In the genomic region with DNA sequence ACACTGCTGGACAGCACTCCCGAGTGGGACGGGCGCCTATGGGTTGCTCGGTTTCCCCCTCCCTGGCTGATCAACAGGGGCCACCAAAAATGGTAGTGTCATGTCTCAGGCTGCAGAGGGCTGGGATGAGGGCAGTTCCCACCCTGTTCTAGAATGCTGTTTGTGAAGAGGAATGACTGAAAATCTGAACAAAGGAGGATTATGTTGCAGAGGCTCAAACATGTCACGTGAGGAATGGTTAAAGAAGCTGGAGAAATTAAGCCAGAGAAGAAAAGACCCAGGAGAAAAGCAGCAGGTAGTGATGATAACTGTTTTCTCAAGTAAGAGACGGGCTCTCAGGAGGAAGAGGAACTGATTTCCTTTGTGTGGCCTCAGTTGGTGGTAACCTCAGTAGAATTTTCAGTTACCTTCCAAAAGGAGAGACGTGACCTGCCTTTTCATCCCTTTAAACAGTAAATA, we compare ENCODE assay signal across 15 cellular contexts. TPM values are rescaled to one million over a fixed set of nuclear protein-coding genes. Genes with fewer than 3 reads are reported as not detected.
DNase-seq lines count a peak whose midpoint lies in the region; ATAC-seq and TF ChIP-seq lines count a peak whose summit lies in the region.
"Had no signal": no experiment of that assay in that cellular context is flagged by ENCODE, and none has a peak within 500 bp of the region (broad histone marks: within the 10 kb centered on the region; RNA-seq: fewer than 3 reads in every experiment).

No MANE protein-coding gene starts in this region.

- WGBS in mammary epithelial cell (ENCODE audit: low coverage, missing lambda C conversion rate), result 95% methylated on average over 7 of the region's 7 CpGs

- in situ Hi-C loops in HAP-1 (cut with MboI; ENCODE audit: low sequenced_read_pairs), result no loop called here
- in situ Hi-C loops in mammary epithelial cell (cut with MboI; ENCODE audit: low sequenced_read_pairs in 2 of 2), result no loop called here

- peaks cover 2% of the 10 kb centered on the region for H4K20me1 ChIP-seq in mammary epithelial cell (ENCODE audit: insufficient read depth, low read length)

- peak overlapping the region in 3 of 5 experiments; percentile 7 to 63 (median 20) for H3K4me3 Mint-ChIP-seq in brain

- H3K79me2 ChIP-seq in mammary epithelial cell (ENCODE audit: insufficient read depth, low read length), result peaks cover 2% of the 10 kb centered on the region

- no peaks in the 10 kb centered on the region for H3K9me3 Mint-ChIP-seq in brain

- H3K4me2 ChIP-seq in mammary epithelial cell (ENCODE audit: insufficient read depth, low read depth, low read length), result no peak overlapping the region

- H3K27ac ChIP-seq in mammary epithelial cell (ENCODE audit: insufficient read depth, low read depth, low read length) (no peak overlapping the region), lower lobe of right lung (no peak overlapping the region)
- H3K27ac ChIP-seq: GM23248 had no signal

- peaks cover 50% of the 10 kb centered on the region for H3K36me3 ChIP-seq in HAP-1 (replicated peaks)
- H3K36me3 ChIP-seq in mammary epithelial cell (ENCODE audit: insufficient read depth, low read length), result peaks cover 28% of the 10 kb centered on the region
- H3K36me3 ChIP-seq in lower lobe of right lung, result peaks cover 85% of the 10 kb centered on the region

- H3K27me3 ChIP-seq in HAP-1 (ENCODE audit: low read depth), result no peaks in the 10 kb centered on the region
- H3K27me3 ChIP-seq in mammary epithelial cell (ENCODE audit: insufficient read depth, low read length), result no peaks in the 10 kb centered on the region
- no peaks in the 10 kb centered on the region for H3K27me3 ChIP-seq in lower lobe of right lung (ENCODE audit: low read depth)

- H3K9me3 ChIP-seq in HAP-1, result no peaks in the 10 kb centered on the region
- H3K9me3 ChIP-seq in mammary epithelial cell (replicated peaks; ENCODE audit: insufficient read depth, low read length), result no peaks in the 10 kb centered on the region
- no peaks in the 10 kb centered on the region for H3K9me3 ChIP-seq in lower lobe of right lung

- H3K4me1 Mint-ChIP-seq in brain, result peaks cover 44% of the 10 kb centered on the region

- H3K4me1 ChIP-seq in HAP-1, result peaks cover 17% of the 10 kb centered on the region
- H3K4me1 ChIP-seq in mammary epithelial cell (ENCODE audit: insufficient read depth, low read length), result no peaks in the 10 kb centered on the region
- peaks cover 16% of the 10 kb centered on the region for H3K4me1 ChIP-seq in lower lobe of right lung

- BruUV-seq in mammary epithelial cell (replicated peaks; lab: Mats Ljungman, UMichigan), result no TSS peak

- H3K4me3 ChIP-seq in HAP-1 (no peak overlapping the region), retinal pigment epithelial cell (ENCODE audit: low read length) (no peak overlapping the region), mammary epithelial cell (replicated peaks in 1 of 3; ENCODE audit: insufficient read depth in 1 of 3, low read depth in 2 of 3, low read length in 3 of 3) (no peak overlapping the region), lower lobe of right lung (no peak overlapping the region)
- H3K4me3 ChIP-seq: GM23248 had no signal

- peak overlapping the region; percentile 34 to 92 (median 71) for H3K27ac Mint-ChIP-seq in brain

- no peak overlapping the region for H2AFZ ChIP-seq in mammary epithelial cell (ENCODE audit: low read depth, low read length)
- H2AFZ ChIP-seq: GM23248 had no signal

- intact Hi-C loops in mammary epithelial cell (cut with micrococcal nuclease) (no loop called here), lower lobe of right lung (cut with DNase I) (no loop called here)

- no peaks in the 10 kb centered on the region for H3K27me3 Mint-ChIP-seq in brain

- DNase-seq in HAP-1 (ENCODE audit: low spot score in 2 of 2) (peak; percentile 79 to 98), iPS-NIHi11 (ENCODE audit: low spot score) (peak; percentile 48), retinal pigment epithelial cell (ENCODE audit: low read depth) (peak; percentile 41), mammary epithelial cell (no peak), lower lobe of right lung (no peak)
- no peak for DNase-seq in stimulated activated CD4-positive, alpha-beta T cell treated with anti-CD3 and anti-CD28 coated beads, Interleukin-1b, Interleukin-23, amount 100 ng/mL, for 48 hours
- DNase-seq: activated naive CD4-positive, alpha-beta T cell treated with anti-CD3 and anti-CD28 coated beads, Interleukin-2, amount 50 U/mL, for 16 hours; activated T-cell treated with anti-CD3 and anti-CD28 coated beads for 4 hours; GM23248; left ventricle myocardium superior; NCI-H1417 treated with DMSO at 0.1 percent for 48 hours; SIG-M5; T-helper 2 cell had no signal

- dilution Hi-C loops in mammary epithelial cell (cut with HindIII; ENCODE audit: low sequenced_read_pairs), result no loop called here

- no peak for TF ChIP-seq CTCF in brain (conservative IDR thresholded peaks at IDR 0.05)
- peak; percentile 5 for TF ChIP-seq CTCF in retinal pigment epithelial cell (conservative IDR thresholded peaks at IDR 0.05; ENCODE audit: low read depth, low read length)
- TF ChIP-seq CTCF in mammary epithelial cell (conservative IDR thresholded peaks at IDR 0.05 in 1 of 2, IDR thresholded peaks at IDR 0.05 in 1 of 2; ENCODE audit: extremely low read depth in 1 of 2, insufficient read depth in 1 of 2, low read depth in 1 of 2, low read length in 2 of 2), result no peak
- TF ChIP-seq CTCF in lower lobe of right lung (IDR thresholded peaks at IDR 0.05), result no peak

- CTCF ChIA-PET in mammary epithelial cell (lab: Charles Lee; ENCODE audit: low non-redundant PET), result no interaction called here

- H3K9ac ChIP-seq in mammary epithelial cell (ENCODE audit: insufficient read depth, low read length), result no peak overlapping the region
- H3K9ac ChIP-seq: GM23248 had no signal

- H3K36me3 Mint-ChIP-seq in brain, result peaks cover 56% of the 10 kb centered on the region

- ATAC-seq in GM19467 (IDR thresholded peaks at IDR 0.05; ENCODE audit: unreplicated experiment), result no peak
- no peak for ATAC-seq in lower lobe of right lung
- ATAC-seq: left ventricle myocardium superior had no signal

RNA-seq across cellular contexts. Expression of a gene that starts 10.4 kb away (rescaled TPM):
- polyA plus RNA-seq in brain (ENCODE audit: insufficient read depth, low read depth, low replicate concordance), result 111 TPM
- 10 to 100 TPM; 59.1 to 71.7 TPM for total RNA-seq in mammary epithelial cell
- polyA plus RNA-seq in mammary epithelial cell, result 54.1 TPM
- 40.2 TPM for polyA minus RNA-seq in mammary epithelial cell
- total RNA-seq in lower lobe of right lung, result 110 TPM

RNA-seq across cellular contexts. Expression of a gene that starts 50.2 kb away (rescaled TPM):
- polyA plus RNA-seq in brain (ENCODE audit: insufficient read depth, low read depth, low replicate concordance) (6.9 TPM), mammary epithelial cell (14.9 TPM)
- total RNA-seq in mammary epithelial cell (10 to 100 TPM; 22.5 to 27.2 TPM), lower lobe of right lung (15.7 TPM)
- 14.0 TPM for polyA minus RNA-seq in mammary epithelial cell

Comparison
In these comparisons a context has a peak if more than half of its experiments do, and no peak if none do; other contexts are left out.
1. DNase-seq: peak in HAP-1 (2 of 2), iPS-NIHi11 (single experiment) and retinal pigment epithelial cell (single experiment); none in mammary epithelial cell (single experiment), lower lobe of right lung (single experiment) and stimulated activated CD4-positive, alpha-beta T cell treated with anti-CD3 and anti-CD28 coated beads, Interleukin-1b, Interleukin-23, amount 100 ng/mL, for 48 hours (single experiment).